Comparison of ENCODE assay signal across 18 cellular contexts in the genomic region with DNA sequence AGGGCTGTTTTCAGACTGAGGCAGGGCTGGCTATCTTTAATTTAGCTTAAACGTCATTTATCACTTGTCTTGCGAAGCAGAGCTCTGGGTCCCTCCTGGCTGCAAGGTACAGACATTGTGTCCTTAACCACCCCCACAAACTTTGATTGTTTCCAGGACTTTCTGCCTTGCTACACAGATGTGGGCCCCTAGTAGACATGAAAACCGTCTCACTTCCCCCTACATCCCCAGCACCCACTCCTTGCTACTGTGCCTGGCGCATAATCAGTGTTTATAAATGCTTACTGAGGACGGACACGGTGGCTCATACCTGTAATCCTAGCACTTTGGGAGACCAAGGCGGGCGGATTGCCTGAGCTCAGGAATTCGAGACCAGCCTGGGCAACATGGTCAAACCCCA. TPM values are rescaled to one million over a fixed set of nuclear protein-coding genes. Genes with fewer than 3 reads are reported as not detected.
DNase-seq lines count a peak whose midpoint lies in the region; ATAC-seq, FAIRE-seq and TF ChIP-seq lines count a peak whose summit lies in the region.
"Had no signal": no experiment of that assay in that cellular context is flagged by ENCODE, and none has a peak within 500 bp of the region (broad histone marks: within the 10 kb centered on the region; RNA-seq: fewer than 3 reads in every experiment).

No MANE protein-coding gene starts in this region.

- H3K36me3 ChIP-seq in cardiac muscle cell (no peaks in the 10 kb centered on the region), small intestine (ENCODE audit: control insufficient read depth in 2 of 2, insufficient read depth in 2 of 2, low read length in 2 of 2) (no peaks in the 10 kb centered on the region)
- H3K36me3 ChIP-seq: right lobe of liver had no signal

- H3K4me1 ChIP-seq in cardiac muscle cell (ENCODE audit: low read depth) (peaks cover 20% of the 10 kb centered on the region), small intestine (ENCODE audit: control insufficient read depth in 2 of 2, insufficient read depth in 1 of 2, low read depth in 1 of 2, low read length in 1 of 2) (peaks cover 2 to 8% of the 10 kb centered on the region in 2 donors)

- no peaks in the 10 kb centered on the region for H3K9me3 ChIP-seq in cardiac muscle cell (ENCODE audit: low read depth)
- no peaks in the 10 kb centered on the region for H3K9me3 ChIP-seq in small intestine (ENCODE audit: control insufficient read depth, low read depth)
- H3K9me3 ChIP-seq: right lobe of liver had no signal

- DNase-seq in cardiac muscle cell (ENCODE audit: low read depth in 1 of 2, low spot score in 1 of 2) (no peak), left ventricle myocardium superior (no peak), WTC11 (ENCODE audit: low spot score) (no peak), memory B cell (ENCODE audit: low spot score in 2 of 2) (no peak), type B pancreatic cell (ENCODE audit: extremely low spot score, unreplicated experiment) (no peak), small intestine (no peak), NCI-H748 treated with DMSO at 0.1 percent for 48 hours (lab: John Stamatoyannopoulos, UW) (no peak), MV-4-11 (lab: John Stamatoyannopoulos, UW) (no peak)
- DNase-seq: activated CD4-positive, alpha-beta T cell treated with anti-CD3 and anti-CD28 coated beads, Interleukin-2, amount 50 U/mL, for 4 hours; activated effector memory CD4-positive, alpha-beta T cell treated with Interleukin-2 at 50 U/mL for 16 hours; GDM1; NCI-H2029 treated with DMSO at 0.1 percent for 48 hours; NCI-H510A treated with DMSO at 0.1 percent for 48 hours; right lobe of liver; SHP77 had no signal

- intact Hi-C loops in left ventricle myocardium superior (cut with micrococcal nuclease): no loop called here

- H3K9me3 Mint-ChIP-seq in WTC11 (no peaks in the 10 kb centered on the region), memory B cell (no peaks in the 10 kb centered on the region), type B pancreatic cell (no peaks in the 10 kb centered on the region)

- H3K27me3 ChIP-seq in cardiac muscle cell (no peaks in the 10 kb centered on the region), small intestine (ENCODE audit: control insufficient read depth in 2 of 2, insufficient read depth in 2 of 2, low read length in 2 of 2) (no peaks in the 10 kb centered on the region)
- H3K27me3 ChIP-seq: foreskin keratinocyte, right lobe of liver had no signal

- POLR2A ChIA-PET in WTC11 (lab: Charles Lee): no interaction called here

- no peak overlapping the region for H3K4me3 Mint-ChIP-seq in WTC11
- H3K4me3 Mint-ChIP-seq in memory B cell: no peak overlapping the region
- peak overlapping the region; percentile 43 for H3K4me3 Mint-ChIP-seq in type B pancreatic cell

- no peak overlapping the region for H3K4me3 ChIP-seq in cardiac muscle cell
- H3K4me3 ChIP-seq in small intestine (ENCODE audit: low read depth in 1 of 2, low read length in 2 of 2): no peak overlapping the region
- H3K4me3 ChIP-seq: coronary artery, right lobe of liver had no signal

- H3K27ac ChIP-seq in cardiac muscle cell: peak overlapping the region; percentile 29
- no peak overlapping the region for H3K27ac ChIP-seq in small intestine (ENCODE audit: low read depth in 1 of 2, low read length in 1 of 2)
- H3K27ac ChIP-seq: coronary artery, foreskin keratinocyte, right lobe of liver had no signal

- H3K4me1 Mint-ChIP-seq in WTC11 (peaks cover 70% of the 10 kb centered on the region), memory B cell (peaks cover 62% of the 10 kb centered on the region), type B pancreatic cell (ENCODE audit: unreplicated experiment) (peaks cover 35% of the 10 kb centered on the region)

- CTCF ChIA-PET in WTC11 (lab: Charles Lee): interaction anchor here (0.7 to 0.8 kb wide), 2 partner anchors 42 to 45 kb away, joined by 3 to 6 read pairs; no protein-coding TSS in a partner anchor

- 88 to 96% (median 92%) methylated on average over 9 of the region's 9 CpGs for WGBS in small intestine, 3 donors

- TF ChIP-seq CTCF in cardiac muscle cell (IDR thresholded peaks at IDR 0.05; ENCODE audit: low read depth, low read length) (no peak), WTC11 (IDR thresholded peaks at IDR 0.05) (no peak), type B pancreatic cell (conservative IDR thresholded peaks at IDR 0.05) (no peak)

- ATAC-seq in left ventricle myocardium superior (no peak), WTC11 (no peak), memory B cell (ENCODE audit: low read depth) (peak; percentile 62)
- ATAC-seq: right lobe of liver had no signal

- H3K36me3 Mint-ChIP-seq in WTC11 (no peaks in the 10 kb centered on the region), memory B cell (peaks cover 2% of the 10 kb centered on the region), type B pancreatic cell (no peaks in the 10 kb centered on the region)

- H3K27me3 Mint-ChIP-seq in WTC11 (ENCODE audit: low read depth) (no peaks in the 10 kb centered on the region), memory B cell (no peaks in the 10 kb centered on the region), type B pancreatic cell (no peaks in the 10 kb centered on the region)

- H3K27ac Mint-ChIP-seq in WTC11 (peak overlapping the region; percentile 64), memory B cell (peak overlapping the region; percentile 60), type B pancreatic cell (peak overlapping the region; percentile 76)

- FAIRE-seq in small intestine (lab: Jason Lieb, UNC): no peak
- FAIRE-seq: D721Med had no signal

TF ChIP-seq in WTC11, 78 proteins besides CTCF, POLR2A, EP300 and RAD21:
- TF ChIP-seq, protein P1, sequence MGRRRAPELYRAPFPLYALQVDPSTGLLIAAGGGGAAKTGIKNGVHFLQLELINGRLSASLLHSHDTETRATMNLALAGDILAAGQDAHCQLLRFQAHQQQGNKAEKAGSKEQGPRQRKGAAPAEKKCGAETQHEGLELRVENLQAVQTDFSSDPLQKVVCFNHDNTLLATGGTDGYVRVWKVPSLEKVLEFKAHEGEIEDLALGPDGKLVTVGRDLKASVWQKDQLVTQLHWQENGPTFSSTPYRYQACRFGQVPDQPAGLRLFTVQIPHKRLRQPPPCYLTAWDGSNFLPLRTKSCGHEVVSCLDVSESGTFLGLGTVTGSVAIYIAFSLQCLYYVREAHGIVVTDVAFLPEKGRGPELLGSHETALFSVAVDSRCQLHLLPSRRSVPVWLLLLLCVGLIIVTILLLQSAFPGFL (CRISPR knock-in tag; IDR thresholded peaks at IDR 0.05; ENCODE audit: borderline replicate concordance): no peak
- no peak for TF ChIP-seq PRRX2 (CRISPR knock-in tag; IDR thresholded peaks at IDR 0.05)
- TF ChIP-seq TEAD1 (CRISPR knock-in tag; IDR thresholded peaks at IDR 0.05): no peak
- no peak for TF ChIP-seq ATF1 (CRISPR knock-in tag; IDR thresholded peaks at IDR 0.05)
- TF ChIP-seq, protein P2, sequence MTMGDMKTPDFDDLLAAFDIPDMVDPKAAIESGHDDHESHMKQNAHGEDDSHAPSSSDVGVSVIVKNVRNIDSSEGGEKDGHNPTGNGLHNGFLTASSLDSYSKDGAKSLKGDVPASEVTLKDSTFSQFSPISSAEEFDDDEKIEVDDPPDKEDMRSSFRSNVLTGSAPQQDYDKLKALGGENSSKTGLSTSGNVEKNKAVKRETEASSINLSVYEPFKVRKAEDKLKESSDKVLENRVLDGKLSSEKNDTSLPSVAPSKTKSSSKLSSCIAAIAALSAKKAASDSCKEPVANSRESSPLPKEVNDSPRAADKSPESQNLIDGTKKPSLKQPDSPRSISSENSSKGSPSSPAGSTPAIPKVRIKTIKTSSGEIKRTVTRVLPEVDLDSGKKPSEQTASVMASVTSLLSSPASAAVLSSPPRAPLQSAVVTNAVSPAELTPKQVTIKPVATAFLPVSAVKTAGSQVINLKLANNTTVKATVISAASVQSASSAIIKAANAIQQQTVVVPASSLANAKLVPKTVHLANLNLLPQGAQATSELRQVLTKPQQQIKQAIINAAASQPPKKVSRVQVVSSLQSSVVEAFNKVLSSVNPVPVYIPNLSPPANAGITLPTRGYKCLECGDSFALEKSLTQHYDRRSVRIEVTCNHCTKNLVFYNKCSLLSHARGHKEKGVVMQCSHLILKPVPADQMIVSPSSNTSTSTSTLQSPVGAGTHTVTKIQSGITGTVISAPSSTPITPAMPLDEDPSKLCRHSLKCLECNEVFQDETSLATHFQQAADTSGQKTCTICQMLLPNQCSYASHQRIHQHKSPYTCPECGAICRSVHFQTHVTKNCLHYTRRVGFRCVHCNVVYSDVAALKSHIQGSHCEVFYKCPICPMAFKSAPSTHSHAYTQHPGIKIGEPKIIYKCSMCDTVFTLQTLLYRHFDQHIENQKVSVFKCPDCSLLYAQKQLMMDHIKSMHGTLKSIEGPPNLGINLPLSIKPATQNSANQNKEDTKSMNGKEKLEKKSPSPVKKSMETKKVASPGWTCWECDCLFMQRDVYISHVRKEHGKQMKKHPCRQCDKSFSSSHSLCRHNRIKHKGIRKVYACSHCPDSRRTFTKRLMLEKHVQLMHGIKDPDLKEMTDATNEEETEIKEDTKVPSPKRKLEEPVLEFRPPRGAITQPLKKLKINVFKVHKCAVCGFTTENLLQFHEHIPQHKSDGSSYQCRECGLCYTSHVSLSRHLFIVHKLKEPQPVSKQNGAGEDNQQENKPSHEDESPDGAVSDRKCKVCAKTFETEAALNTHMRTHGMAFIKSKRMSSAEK (CRISPR knock-in tag; IDR thresholded peaks at IDR 0.05; ENCODE audit: borderline replicate concordance): no peak
- no peak for TF ChIP-seq NR3C1 (CRISPR knock-in tag; conservative IDR thresholded peaks at IDR 0.05; ENCODE audit: low read depth)
- TF ChIP-seq, protein P3, sequence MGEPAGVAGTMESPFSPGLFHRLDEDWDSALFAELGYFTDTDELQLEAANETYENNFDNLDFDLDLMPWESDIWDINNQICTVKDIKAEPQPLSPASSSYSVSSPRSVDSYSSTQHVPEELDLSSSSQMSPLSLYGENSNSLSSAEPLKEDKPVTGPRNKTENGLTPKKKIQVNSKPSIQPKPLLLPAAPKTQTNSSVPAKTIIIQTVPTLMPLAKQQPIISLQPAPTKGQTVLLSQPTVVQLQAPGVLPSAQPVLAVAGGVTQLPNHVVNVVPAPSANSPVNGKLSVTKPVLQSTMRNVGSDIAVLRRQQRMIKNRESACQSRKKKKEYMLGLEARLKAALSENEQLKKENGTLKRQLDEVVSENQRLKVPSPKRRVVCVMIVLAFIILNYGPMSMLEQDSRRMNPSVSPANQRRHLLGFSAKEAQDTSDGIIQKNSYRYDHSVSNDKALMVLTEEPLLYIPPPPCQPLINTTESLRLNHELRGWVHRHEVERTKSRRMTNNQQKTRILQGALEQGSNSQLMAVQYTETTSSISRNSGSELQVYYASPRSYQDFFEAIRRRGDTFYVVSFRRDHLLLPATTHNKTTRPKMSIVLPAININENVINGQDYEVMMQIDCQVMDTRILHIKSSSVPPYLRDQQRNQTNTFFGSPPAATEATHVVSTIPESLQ (CRISPR knock-in tag; IDR thresholded peaks at IDR 0.05): no peak
- no peak for TF ChIP-seq IRF2 (CRISPR knock-in tag; IDR thresholded peaks at IDR 0.05; ENCODE audit: borderline replicate concordance, low read depth)
TF ChIP-seq in WTC11: peak in this region for 0.

RNA-seq across cellular contexts. Expression of a gene that starts 54.5 kb away (rescaled TPM):
- total RNA-seq in cardiac muscle cell: 12.9 and 23.9 TPM in 2 replicates
- 12.1 and 15.1 TPM in 2 replicates for polyA plus RNA-seq in cardiac muscle cell
- total RNA-seq in left ventricle myocardium superior: 12.1 TPM
- 37.8 to 47.5 TPM (median 44.5 TPM) in 3 replicates for total RNA-seq in WTC11 (2021)
- 15.7 and 26.3 TPM in 2 replicates for total RNA-seq in type B pancreatic cell (ENCODE audit: low replicate concordance)
- polyA plus RNA-seq in small intestine: 10 to 100 TPM in 1 of 3 donors, 1 to 10 TPM in 2; 4.5 to 11.3 (median 7.7) TPM
